ENCODE assay signal across 18 cellular contexts in genomic region chr5:127549551-127549950, GRCh38. TPM values are rescaled to one million over a fixed set of nuclear protein-coding genes. Genes with fewer than 3 reads are reported as not detected.
DNase-seq lines count a peak whose midpoint lies in the region; ATAC-seq and TF ChIP-seq lines count a peak whose summit lies in the region.
"Had no signal": no experiment of that assay in that cellular context is flagged by ENCODE, and none has a peak within 500 bp of the region (broad histone marks: within the 10 kb centered on the region; RNA-seq: fewer than 3 reads in every experiment).

No MANE protein-coding gene starts in this region.

- H3K4me1 ChIP-seq in PC-9 (replicated peaks; ENCODE audit: insufficient read depth), result no peaks in the 10 kb centered on the region

- intact Hi-C loops in left colon (cut with DNase I, micrococcal nuclease), result no loop called here
- intact Hi-C loops in PC-9 (cut with micrococcal nuclease; ENCODE audit: unreplicated experiment), result no loop called here

- H3K36me3 Mint-ChIP-seq in activated T-helper 17 cell treated with anti-CD3 and anti-CD28 coated beads, Interleukin-2, amount 50 U/mL, for 72 hours (ENCODE audit: low read depth), result peaks cover 94% of the 10 kb centered on the region
- peaks cover 50% of the 10 kb centered on the region for H3K36me3 Mint-ChIP-seq in WTC11

- no peaks in the 10 kb centered on the region for H3K9me2 ChIP-seq in PC-9 (ENCODE audit: insufficient read depth)

- DNase-seq in BJ (ENCODE audit: low read depth) (peak; percentile 6), HFF-Myc (ENCODE audit: extremely low read depth, low read depth) (peak; percentile 25), left colon (no peak), PC-9 (no peak), NOMO-1 (lab: John Stamatoyannopoulos, UW; ENCODE audit: unreplicated experiment in 2 of 2) (no peak), WTC11 (ENCODE audit: low spot score) (no peak)
- DNase-seq: ACHN; CD8-positive, alpha-beta T cell; DMS79 treated with DMSO at 0.1 percent for 48 hours; GM23248; HCEC 1CT; MV-4-11; NCI-H1694; NCI-H226; NCI-H524 treated with DMSO at 0.1 percent for 48 hours had no signal

- no peak overlapping the region for H3K4me3 Mint-ChIP-seq in activated T-helper 17 cell treated with anti-CD3 and anti-CD28 coated beads, Interleukin-2, amount 50 U/mL, for 72 hours
- H3K4me3 Mint-ChIP-seq in WTC11, result no peak overlapping the region
- H3K4me3 Mint-ChIP-seq: B cell; CD8-positive, alpha-beta T cell had no signal

- no peaks in the 10 kb centered on the region for H3K9me3 ChIP-seq in PC-9 (ENCODE audit: insufficient read depth, low read depth)
- H3K9me3 ChIP-seq: SJSA1 had no signal

- H3K4me3 ChIP-seq in BJ (ENCODE audit: low read depth, low read length) (no peak overlapping the region), HFF-Myc (replicated peaks; ENCODE audit: low read depth, low read length) (no peak overlapping the region), PC-9 (no peak overlapping the region)
- H3K4me3 ChIP-seq: GM23248, SJSA1 had no signal

- TF ChIP-seq CTCF in BJ (IDR thresholded peaks at IDR 0.05; ENCODE audit: insufficient read depth, low read depth, low read length), result no peak
- TF ChIP-seq CTCF in HFF-Myc (IDR thresholded peaks at IDR 0.05; ENCODE audit: low read depth, low read length, missing control alignments), result no peak
- no peak for TF ChIP-seq CTCF in PC-9 (conservative IDR thresholded peaks at IDR 0.05)
- TF ChIP-seq CTCF in WTC11 (IDR thresholded peaks at IDR 0.05), result no peak

- no peak overlapping the region for H2AFZ ChIP-seq in PC-9
- H2AFZ ChIP-seq: GM23248 had no signal

- no peak overlapping the region for H3K27ac ChIP-seq in PC-9
- H3K27ac ChIP-seq: GM23248, SJSA1 had no signal

- no peaks in the 10 kb centered on the region for H3F3A ChIP-seq in PC-9 (ENCODE audit: insufficient read depth, low read depth)

- POLR2A ChIA-PET in BJ (lab: Charles Lee), result no interaction called here
- POLR2A ChIA-PET in PC-9 (lab: Charles Lee; ENCODE audit: unreplicated experiment), result no interaction called here
- POLR2A ChIA-PET in WTC11 (lab: Charles Lee), result no interaction called here

- ATAC-seq in activated T-helper 17 cell treated with anti-CD3 and anti-CD28 coated beads, Interleukin-2, amount 50 U/mL, for 72 hours (replicated peaks), result no peak
- peak; percentile 45 for ATAC-seq in left colon
- ATAC-seq in WTC11, result no peak
- ATAC-seq: CD8-positive, alpha-beta T cell had no signal

- H3K9me3 Mint-ChIP-seq in activated T-helper 17 cell treated with anti-CD3 and anti-CD28 coated beads, Interleukin-2, amount 50 U/mL, for 72 hours, result no peaks in the 10 kb centered on the region
- H3K9me3 Mint-ChIP-seq in WTC11, result peaks cover 9% of the 10 kb centered on the region
- H3K9me3 Mint-ChIP-seq: CD8-positive, alpha-beta T cell had no signal

- H3K27me3 ChIP-seq in BJ (ENCODE audit: control insufficient read depth, insufficient read depth, low read length) (no peaks in the 10 kb centered on the region), PC-9 (ENCODE audit: insufficient read depth, low read depth) (no peaks in the 10 kb centered on the region)
- H3K27me3 ChIP-seq: SJSA1 had no signal

- no TSS peak for BruUV-seq in PC-9 (replicated peaks; lab: Mats Ljungman, UMichigan)

- H3K79me2 ChIP-seq in PC-9 (ENCODE audit: low read depth), result no peaks in the 10 kb centered on the region

- H3K4me1 Mint-ChIP-seq in activated T-helper 17 cell treated with anti-CD3 and anti-CD28 coated beads, Interleukin-2, amount 50 U/mL, for 72 hours, result peaks cover 8% of the 10 kb centered on the region
- H3K4me1 Mint-ChIP-seq in WTC11, result no peaks in the 10 kb centered on the region
- H3K4me1 Mint-ChIP-seq: B cell had no signal

- CTCF ChIA-PET in BJ (lab: Yijun Ruan, JAX), result no interaction called here
- CTCF ChIA-PET in PC-9 (lab: Charles Lee), result no interaction called here
- CTCF ChIA-PET in WTC11 (lab: Charles Lee), result interaction anchor here (1.1 kb wide), 1 partner anchor 23 kb away, joined by 3 read pairs; no protein-coding TSS in a partner anchor

- no peak overlapping the region for H3K4me2 ChIP-seq in PC-9

- peak overlapping the region; percentile 35 for H3K27ac Mint-ChIP-seq in activated T-helper 17 cell treated with anti-CD3 and anti-CD28 coated beads, Interleukin-2, amount 50 U/mL, for 72 hours
- no peak overlapping the region for H3K27ac Mint-ChIP-seq in WTC11
- H3K27ac Mint-ChIP-seq: B cell; CD8-positive, alpha-beta T cell had no signal

- peaks cover 7% of the 10 kb centered on the region for H3K36me3 ChIP-seq in BJ (ENCODE audit: control insufficient read depth, insufficient read depth, low read length)
- H3K36me3 ChIP-seq in PC-9 (ENCODE audit: low read depth), result peaks cover 26% of the 10 kb centered on the region

- no peaks in the 10 kb centered on the region for H3K27me3 Mint-ChIP-seq in activated T-helper 17 cell treated with anti-CD3 and anti-CD28 coated beads, Interleukin-2, amount 50 U/mL, for 72 hours
- no peaks in the 10 kb centered on the region for H3K27me3 Mint-ChIP-seq in WTC11 (ENCODE audit: low read depth)
- H3K27me3 Mint-ChIP-seq: B cell had no signal

- no peaks in the 10 kb centered on the region; the same call in 1 of the 2 replicates for H4K20me1 ChIP-seq in PC-9 (ENCODE audit: insufficient read depth)

TF ChIP-seq in WTC11, 78 proteins besides CTCF, POLR2A, EP300 and RAD21 (continues in another document):
- TF ChIP-seq, protein P1, sequence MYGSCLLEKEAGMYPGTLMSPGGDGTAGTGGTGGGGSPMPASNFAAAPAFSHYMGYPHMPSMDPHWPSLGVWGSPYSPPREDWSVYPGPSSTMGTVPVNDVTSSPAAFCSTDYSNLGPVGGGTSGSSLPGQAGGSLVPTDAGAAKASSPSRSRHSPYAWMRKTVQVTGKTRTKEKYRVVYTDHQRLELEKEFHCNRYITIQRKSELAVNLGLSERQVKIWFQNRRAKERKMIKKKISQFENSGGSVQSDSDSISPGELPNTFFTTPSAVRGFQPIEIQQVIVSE (CRISPR knock-in tag; IDR thresholded peaks at IDR 0.05; ENCODE audit: borderline replicate concordance), result no peak
- TF ChIP-seq ZNF416 (CRISPR knock-in tag; IDR thresholded peaks at IDR 0.05) (no peak), MXD4 (CRISPR knock-in tag; IDR thresholded peaks at IDR 0.05; ENCODE audit: borderline replicate concordance) (no peak), SMAD3 (CRISPR knock-in tag; IDR thresholded peaks at IDR 0.05; ENCODE audit: borderline replicate concordance) (no peak), E2F4 (CRISPR knock-in tag; IDR thresholded peaks at IDR 0.05; ENCODE audit: borderline replicate concordance, low read depth) (no peak), ZNF138 (CRISPR knock-in tag; conservative IDR thresholded peaks at IDR 0.05) (no peak), NR1H2 (CRISPR knock-in tag; IDR thresholded peaks at IDR 0.05) (no peak), TEAD4 (CRISPR knock-in tag; IDR thresholded peaks at IDR 0.05) (no peak), ZNF317 (CRISPR knock-in tag; IDR thresholded peaks at IDR 0.05; ENCODE audit: borderline replicate concordance, low read depth) (no peak), ATF6 (CRISPR knock-in tag; IDR thresholded peaks at IDR 0.05) (no peak), ZNF671 (CRISPR knock-in tag; IDR thresholded peaks at IDR 0.05) (no peak), EMX1 (CRISPR knock-in tag; IDR thresholded peaks at IDR 0.05) (no peak), USF1 (CRISPR knock-in tag; IDR thresholded peaks at IDR 0.05) (no peak)
- TF ChIP-seq, protein P2, sequence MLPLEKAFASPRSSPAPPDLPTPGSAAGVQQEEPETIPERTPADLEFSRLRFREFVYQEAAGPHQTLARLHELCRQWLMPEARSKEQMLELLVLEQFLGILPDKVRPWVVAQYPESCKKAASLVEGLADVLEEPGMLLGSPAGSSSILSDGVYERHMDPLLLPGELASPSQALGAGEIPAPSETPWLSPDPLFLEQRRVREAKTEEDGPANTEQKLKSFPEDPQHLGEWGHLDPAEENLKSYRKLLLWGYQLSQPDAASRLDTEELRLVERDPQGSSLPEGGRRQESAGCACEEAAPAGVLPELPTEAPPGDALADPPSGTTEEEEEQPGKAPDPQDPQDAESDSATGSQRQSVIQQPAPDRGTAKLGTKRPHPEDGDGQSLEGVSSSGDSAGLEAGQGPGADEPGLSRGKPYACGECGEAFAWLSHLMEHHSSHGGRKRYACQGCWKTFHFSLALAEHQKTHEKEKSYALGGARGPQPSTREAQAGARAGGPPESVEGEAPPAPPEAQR (CRISPR knock-in tag; IDR thresholded peaks at IDR 0.05), result no peak

RNA-seq across cellular contexts. Expression of gene PRRC1, which starts 32.1 kb away (rescaled TPM):
- polyA plus RNA-seq in BJ (2011; rRNA removed), result 71.3 and 84.0 TPM in 2 replicates
- polyA minus RNA-seq in BJ (2011; rRNA and poly(A)+ RNA removed), result 69.9 and 92.2 TPM in 2 replicates
- total RNA-seq in activated T-helper 17 cell treated with anti-CD3 and anti-CD28 coated beads, Interleukin-2, amount 50 U/mL, for 72 hours, result 10 to 100 TPM; 31.3 to 39.1 TPM
- total RNA-seq in left colon (10 to 100 TPM; 65.4 to 77.7 TPM), PC-9 (2021) (43.2 and 43.7 TPM in 2 replicates), WTC11 (2021) (58.7 to 77.9 TPM (median 61.7 TPM) in 3 replicates)

Comparison
In these comparisons a context has a peak if more than half of its experiments do, and no peak if none do; other contexts are left out.
1. DNase-seq: peak in BJ (single experiment) and HFF-Myc (single experiment); none in left colon (0 of 2), PC-9 (0 of 2), NOMO-1 (0 of 2) and WTC11 (single experiment).